19 cellular contexts compared by ENCODE assay signal in the genomic region with DNA sequence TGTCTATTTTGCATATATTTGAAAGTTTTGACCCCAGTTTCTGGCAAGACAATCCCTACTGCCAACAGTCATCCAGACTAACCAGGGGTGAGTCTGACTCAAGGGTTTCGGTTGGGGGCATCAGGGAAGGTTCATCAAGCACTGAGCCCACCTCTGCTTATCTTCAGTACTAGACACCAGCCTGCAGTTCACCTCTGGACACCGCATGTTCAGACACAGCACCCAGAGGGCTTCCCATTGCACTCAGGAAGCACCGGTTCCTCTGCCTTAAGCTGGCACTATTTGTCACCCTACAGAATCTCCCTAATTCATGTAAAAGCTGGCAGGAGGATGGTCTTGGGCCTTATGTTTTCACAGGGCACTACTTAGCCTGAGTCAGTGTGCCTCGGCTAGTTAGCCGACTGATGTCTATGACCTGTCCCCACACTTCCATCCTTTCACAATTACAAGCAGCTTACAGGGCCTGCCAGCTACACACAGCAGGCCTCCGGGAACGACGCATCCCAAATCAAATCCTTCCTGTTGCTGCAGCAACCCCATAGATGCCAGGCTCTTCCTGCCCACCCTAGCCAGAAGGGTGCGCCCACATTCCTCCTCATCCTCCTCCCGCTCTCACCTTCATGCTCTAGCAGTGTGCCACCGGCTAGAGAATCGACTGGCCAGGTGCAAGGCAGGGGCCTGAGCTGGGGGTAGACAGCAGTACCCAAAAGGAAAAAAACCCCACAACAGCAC. TPM values are rescaled to one million over a fixed set of nuclear protein-coding genes. Genes with fewer than 3 reads are reported as not detected.
DNase-seq lines count a peak whose midpoint lies in the region; ATAC-seq and TF ChIP-seq lines count a peak whose summit lies in the region.
"Had no signal": no experiment of that assay in that cellular context is flagged by ENCODE, and none has a peak within 500 bp of the region (broad histone marks: within the 10 kb centered on the region; RNA-seq: fewer than 3 reads in every experiment).

No MANE protein-coding gene starts in this region.

- POLR2A ChIA-PET in HCT116 (lab: Charles Lee), result no interaction called here

- H3K27ac Mint-ChIP-seq in CD14-positive monocyte (peak overlapping the region in 1 of 7 donors; percentile 51), endodermal cell (no peak overlapping the region), progenitor cell of endocrine pancreas (peak overlapping the region; percentile 31)
- H3K27ac Mint-ChIP-seq: HFFc6 had no signal

- RAD21 ChIA-PET in HCT116 (lab: Charles Lee; ENCODE audit: low non-redundant PET in 1 of 2, low total read pairs in 2 of 2, uncharacterized antibody in 2 of 2, unreplicated experiment in 2 of 2), result no interaction called here

- DNase-seq in CD14-positive monocyte (ENCODE audit: low spot score) (peak; percentile 27), HCT116 (ENCODE audit: low read depth, low spot score) (no peak), endodermal cell (peak; percentile 56), progenitor cell of endocrine pancreas (ENCODE audit: low spot score, unreplicated experiment) (no peak), NCI-H345 treated with DMSO at 0.1 percent for 48 hours (lab: John Stamatoyannopoulos, UW; ENCODE audit: unreplicated experiment) (no peak), DMS79 treated with DMSO at 0.1 percent for 48 hours (lab: John Stamatoyannopoulos, UW) (no peak)
- no peak for DNase-seq in effector CD8-positive, alpha-beta T cell (lab: John Stamatoyannopoulos, UW)
- DNase-seq: activated CD4-positive, alpha-beta T cell treated with anti-CD3 and anti-CD28 coated beads for 48 hours; activated T-cell treated with anti-CD3 and anti-CD28 coated beads, Interleukin-2, amount 50 U/mL, for 4 hours; AML-193; amniotic stem cell; HFFc6; NCI-H2081 treated with DMSO at 0.1 percent for 48 hours; PC-3; T1000 had no signal

- TF ChIP-seq RAD21 in HCT116 (IDR thresholded peaks at IDR 0.05; ENCODE audit: low read depth), result peak; percentile 22; the same call in 1 of the 2 replicates

- no peak overlapping the region for H2AFZ ChIP-seq in HCT116 (ENCODE audit: low read depth, low read length, poor library complexity, severe bottlenecking)

- H3K79me2 ChIP-seq in HCT116 (ENCODE audit: insufficient read depth, low read length), result peaks cover 12% of the 10 kb centered on the region; the same call in 1 of the 2 replicates

- H3K9me3 Mint-ChIP-seq in CD14-positive monocyte (peaks cover 0 to 2% (median 0%) of the 10 kb centered on the region in 7 donors), endodermal cell (no peaks in the 10 kb centered on the region), progenitor cell of endocrine pancreas (ENCODE audit: low read depth) (no peaks in the 10 kb centered on the region)
- H3K9me3 Mint-ChIP-seq: activated T-cell treated with anti-CD3 and anti-CD28 coated beads, Interleukin-2, amount 50 U/mL, for 4 hours; HFFc6; neural crest cell had no signal

- no peaks in the 10 kb centered on the region for H3K36me3 ChIP-seq in HCT116 (ENCODE audit: control insufficient read depth in 1 of 2, insufficient read depth in 2 of 2, low read length in 2 of 2)
- H3K36me3 ChIP-seq in endodermal cell (ENCODE audit: control insufficient read depth, insufficient read depth, low read length), result no peaks in the 10 kb centered on the region
- H3K36me3 ChIP-seq: right atrium auricular region had no signal

- H3K9me3 ChIP-seq in HCT116 (ENCODE audit: control insufficient read depth in 1 of 2, insufficient read depth in 1 of 2, low read depth in 1 of 2, low read length in 2 of 2) (no peaks in the 10 kb centered on the region), endodermal cell (ENCODE audit: control insufficient read depth, low read length) (no peaks in the 10 kb centered on the region)
- H3K9me3 ChIP-seq: right atrium auricular region had no signal

- WGBS in endodermal cell (ENCODE audit: insufficient coverage in 1 of 2, insufficient read length in 1 of 2), 2 experiments, result 87 to 91% methylated on average over 6 to 12 of the region's 12 CpGs

- H3K4me3 Mint-ChIP-seq in CD14-positive monocyte (peak overlapping the region in 1 of 2 donors; percentile 32), endodermal cell (no peak overlapping the region), progenitor cell of endocrine pancreas (ENCODE audit: low read depth) (no peak overlapping the region)
- H3K4me3 Mint-ChIP-seq: activated T-cell treated with anti-CD3 and anti-CD28 coated beads, Interleukin-2, amount 50 U/mL, for 4 hours; HFFc6; neural crest cell had no signal

- no peak overlapping the region for H3K27ac ChIP-seq in HCT116 (ENCODE audit: low read depth, low read length)
- no peak overlapping the region for H3K27ac ChIP-seq in endodermal cell (ENCODE audit: low read depth, low read length)
- H3K27ac ChIP-seq: epithelial cell of prostate, right atrium auricular region had no signal

- H3K4me1 Mint-ChIP-seq in CD14-positive monocyte (peaks cover 35% of the 10 kb centered on the region), endodermal cell (peaks cover 19% of the 10 kb centered on the region), progenitor cell of endocrine pancreas (ENCODE audit: low read depth) (peaks cover 10% of the 10 kb centered on the region)
- H3K4me1 Mint-ChIP-seq: neural crest cell had no signal

- H3K4me1 ChIP-seq in HCT116 (ENCODE audit: control insufficient read depth in 1 of 2, insufficient read depth in 2 of 2, low read length in 2 of 2), result peaks cover 4 to 6% of the 10 kb centered on the region in 2 experiments; a peak in 2 of 4 replicates
- peaks cover 4% of the 10 kb centered on the region for H3K4me1 ChIP-seq in endodermal cell (ENCODE audit: control insufficient read depth, insufficient read depth, low read length)

- no peak overlapping the region for H3K9ac ChIP-seq in HCT116 (ENCODE audit: low read length)
- no peak overlapping the region for H3K9ac ChIP-seq in endodermal cell (ENCODE audit: extremely low read depth, low read length, poor library complexity, severe bottlenecking)

- H3K27me3 Mint-ChIP-seq in CD14-positive monocyte (ENCODE audit: low read depth in 3 of 3), result peaks cover 0 to 6% (median 4%) of the 10 kb centered on the region in 3 donors
- H3K27me3 Mint-ChIP-seq in endodermal cell (ENCODE audit: insufficient read depth), result no peaks in the 10 kb centered on the region
- H3K27me3 Mint-ChIP-seq in progenitor cell of endocrine pancreas, result no peaks in the 10 kb centered on the region

- CTCF ChIA-PET in HCT116 (lab: Charles Lee), result interaction anchor here (1.3 kb wide), 1 partner anchor 12 kb away, joined by 7 read pairs; no protein-coding TSS in a partner anchor

- H3K27me3 ChIP-seq in HCT116 (ENCODE audit: insufficient read depth, low read length), result no peaks in the 10 kb centered on the region
- H3K27me3 ChIP-seq in endodermal cell (ENCODE audit: control insufficient read depth, insufficient read depth, low read length, poor library complexity, severe bottlenecking), result no peaks in the 10 kb centered on the region
- H3K27me3 ChIP-seq: right atrium auricular region had no signal

- H3K4me2 ChIP-seq in HCT116 (ENCODE audit: low read length), result no peak overlapping the region

- intact Hi-C loops in CD14-positive monocyte (cut with micrococcal nuclease), result no loop called here
- intact Hi-C loops in HCT116 (cut with micrococcal nuclease), result no loop called here

- BruUV-seq in HCT116 (replicated peaks; lab: Mats Ljungman, UMichigan), result no TSS peak

- H4K20me1 ChIP-seq in HCT116 (ENCODE audit: insufficient read depth), result no peaks in the 10 kb centered on the region

- H3K9me2 ChIP-seq in HCT116 (ENCODE audit: insufficient read depth), result no peaks in the 10 kb centered on the region

- H3K36me3 Mint-ChIP-seq in CD14-positive monocyte, result peaks cover 69 to 70% of the 10 kb centered on the region in 2 donors
- H3K36me3 Mint-ChIP-seq in endodermal cell (ENCODE audit: low read depth), result peaks cover 4% of the 10 kb centered on the region
- H3K36me3 Mint-ChIP-seq in progenitor cell of endocrine pancreas (ENCODE audit: insufficient read depth), result no peaks in the 10 kb centered on the region

- no peak for TF ChIP-seq CTCF in CD14-positive monocyte (IDR thresholded peaks at IDR 0.05)
- no peak for TF ChIP-seq CTCF in HCT116 (IDR thresholded peaks at IDR 0.05 in 2 of 3, conservative IDR thresholded peaks at IDR 0.05 in 1 of 3; ENCODE audit: borderline replicate concordance in 1 of 3, insufficient read depth in 1 of 3, low read depth in 2 of 3, low read length in 2 of 3)
- TF ChIP-seq CTCF in endodermal cell (conservative IDR thresholded peaks at IDR 0.05), result no peak
- TF ChIP-seq CTCF in progenitor cell of endocrine pancreas (IDR thresholded peaks at IDR 0.05; ENCODE audit: unreplicated experiment), result no peak

- no peak for ATAC-seq in HCT116
- no peak for ATAC-seq in GM19035 (IDR thresholded peaks at IDR 0.05; ENCODE audit: unreplicated experiment)
- ATAC-seq: PC-3 had no signal

- no peak overlapping the region for H3K4me3 ChIP-seq in HCT116 (replicated peaks in 1 of 2; ENCODE audit: low read depth in 1 of 2, low read length in 2 of 2)
- no peak overlapping the region for H3K4me3 ChIP-seq in endodermal cell (ENCODE audit: low read length)
- H3K4me3 ChIP-seq: right atrium auricular region had no signal

- no peak for TF ChIP-seq POLR2A in HCT116 (IDR thresholded peaks at IDR 0.05; ENCODE audit: borderline replicate concordance, extremely low read depth, insufficient read depth, insufficient read length)

TF ChIP-seq in HCT116, 20 proteins besides CTCF, POLR2A, EP300 and RAD21 (continues in another document):
- TF ChIP-seq EZH2phosphoT487 (IDR thresholded peaks at IDR 0.05; ENCODE audit: borderline replicate concordance) (no peak), YY1 (IDR thresholded peaks at IDR 0.05; ENCODE audit: extremely low read depth, insufficient replicate concordance, low read depth, low read length) (no peak), ZBTB33 (IDR thresholded peaks at IDR 0.05; ENCODE audit: extremely low read depth, insufficient replicate concordance, low read length) (no peak)

RNA-seq across cellular contexts. Expression of gene SH3BP5, which starts 52.5 kb away (rescaled TPM):
- 10 to 100 TPM; 10.7 to 22.8 TPM for polyA plus RNA-seq in CD14-positive monocyte
- total RNA-seq in HCT116 (2021; ENCODE audit: unreplicated experiment) (13.9 TPM), endodermal cell (10 to 100 TPM; 25.8 to 30.3 TPM), progenitor cell of endocrine pancreas (11.6 and 14.7 TPM in 2 replicates)
- 13.6 and 16.3 TPM in 2 replicates for polyA plus RNA-seq in HCT116 (2012)
- 12.5 TPM for polyA plus RNA-seq in endodermal cell (2013, experiment 1 of 2)
- polyA plus RNA-seq in endodermal cell (2013, experiment 2 of 2), result 14.0 TPM

Comparison
In these comparisons a context has a peak if more than half of its experiments do, and no peak if none do; other contexts are left out.
1. DNase-seq: peak in CD14-positive monocyte (single experiment) and endodermal cell (single experiment); none in HCT116 (single experiment), progenitor cell of endocrine pancreas (single experiment), NCI-H345 treated with DMSO at 0.1 percent for 48 hours (single experiment), effector CD8-positive, alpha-beta T cell (single experiment) and DMS79 treated with DMSO at 0.1 percent for 48 hours (single experiment).